In the genomic region with DNA sequence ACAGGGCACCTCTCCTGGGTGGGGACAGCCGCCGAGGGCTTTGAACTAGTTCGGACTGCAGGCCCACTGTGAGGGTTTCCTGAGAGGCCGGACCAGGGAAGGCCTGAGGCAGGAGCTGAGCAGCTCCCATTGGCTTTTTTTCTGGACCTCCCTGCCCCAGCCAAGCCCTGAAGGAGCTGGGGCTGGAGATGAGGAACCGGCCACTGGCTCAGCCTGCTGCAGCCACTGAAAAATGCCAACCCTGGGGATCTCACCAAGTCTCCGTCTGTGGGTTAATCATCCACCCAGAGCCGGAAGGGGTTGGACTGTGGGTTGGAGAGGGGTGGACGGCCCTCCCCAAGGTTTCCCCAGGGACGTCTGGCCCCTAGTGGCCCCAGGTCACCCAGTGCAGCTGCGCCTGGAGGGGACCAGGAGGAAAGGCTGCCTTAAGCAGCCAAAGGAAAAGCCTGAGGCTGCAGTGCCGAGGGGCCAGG, we compare ENCODE assay signal across 10 cellular contexts. TPM values are rescaled to one million over a fixed set of nuclear protein-coding genes. Genes with fewer than 3 reads are reported as not detected.
A peak's percentile ranks its signal among the peaks of the same experiment; 100 is the strongest.
DNase-seq lines count a peak whose midpoint lies in the region; ATAC-seq, FAIRE-seq and TF ChIP-seq lines count a peak whose summit lies in the region.
"Had no signal": no experiment of that assay in that cellular context is flagged by ENCODE, and none has a peak within 500 bp of the region (broad histone marks: within the 10 kb centered on the region; RNA-seq: fewer than 3 reads in every experiment).

No MANE protein-coding gene starts in this region.

- no peak overlapping the region for H3K27ac ChIP-seq in upper lobe of right lung
- no peak overlapping the region for H3K27ac ChIP-seq in uterus

- peaks cover 2% of the 10 kb centered on the region for H3K4me1 Mint-ChIP-seq in activated T-helper 2 cell treated with anti-CD3 and anti-CD28 coated beads, Interferon-gamma antibody, Interleukin-2, Interleukin-4, amounts not matched to agents 10 μg/mL and 5 μg/mL and 100 μg/mL, durations not matched to agents 14 hours and 24 hours and 36 hours (ENCODE audit: low read depth)

- no peak overlapping the region for H3K4me3 Mint-ChIP-seq in activated T-helper 2 cell treated with anti-CD3 and anti-CD28 coated beads, Interferon-gamma antibody, Interleukin-2, Interleukin-4, amounts not matched to agents 10 μg/mL and 5 μg/mL and 100 μg/mL, durations not matched to agents 14 hours and 24 hours and 36 hours (ENCODE audit: low read depth)
- H3K4me3 Mint-ChIP-seq: T-helper 17 cell had no signal

- H3K27me3 ChIP-seq in upper lobe of right lung (no peaks in the 10 kb centered on the region), uterus (no peaks in the 10 kb centered on the region)

- intact Hi-C loops in Right ventricle myocardium superior (cut with DNase I) (no loop called here), left cardiac atrium (cut with DNase I) (no loop called here), upper lobe of right lung (cut with DNase I) (no loop called here), uterus (cut with DNase I; ENCODE audit: low total_unique reads) (no loop called here)
- intact Hi-C loops in activated T-helper 2 cell treated with anti-CD3 and anti-CD28 coated beads, Interferon-gamma antibody, Interleukin-2, Interleukin-4, amounts not matched to agents 10 μg/mL and 5 μg/mL and 100 μg/mL, durations not matched to agents 14 hours and 24 hours and 36 hours (cut with micrococcal nuclease), result no loop called here

- no peak for FAIRE-seq in frontal cortex (lab: Jason Lieb, UNC)

- no peaks in the 10 kb centered on the region for H3K9me3 Mint-ChIP-seq in activated T-helper 2 cell treated with anti-CD3 and anti-CD28 coated beads, Interferon-gamma antibody, Interleukin-2, Interleukin-4, amounts not matched to agents 10 μg/mL and 5 μg/mL and 100 μg/mL, durations not matched to agents 14 hours and 24 hours and 36 hours

- no peak for TF ChIP-seq POLR2A in uterus (IDR thresholded peaks at IDR 0.05)

- peaks cover 7% of the 10 kb centered on the region for H3K27me3 Mint-ChIP-seq in activated T-helper 2 cell treated with anti-CD3 and anti-CD28 coated beads, Interferon-gamma antibody, Interleukin-2, Interleukin-4, amounts not matched to agents 10 μg/mL and 5 μg/mL and 100 μg/mL, durations not matched to agents 14 hours and 24 hours and 36 hours (ENCODE audit: low read depth)

- no peaks in the 10 kb centered on the region for H3K36me3 Mint-ChIP-seq in activated T-helper 2 cell treated with anti-CD3 and anti-CD28 coated beads, Interferon-gamma antibody, Interleukin-2, Interleukin-4, amounts not matched to agents 10 μg/mL and 5 μg/mL and 100 μg/mL, durations not matched to agents 14 hours and 24 hours and 36 hours (ENCODE audit: low read depth)

- H3K27ac Mint-ChIP-seq in activated T-helper 2 cell treated with anti-CD3 and anti-CD28 coated beads, Interferon-gamma antibody, Interleukin-2, Interleukin-4, amounts not matched to agents 10 μg/mL and 5 μg/mL and 100 μg/mL, durations not matched to agents 14 hours and 24 hours and 36 hours, result no peak overlapping the region
- H3K27ac Mint-ChIP-seq: T-helper 17 cell had no signal

- no peak for ATAC-seq in Right ventricle myocardium superior (ENCODE audit: poor library complexity)
- ATAC-seq in left cardiac atrium, result no peak
- peak; percentile 29 for ATAC-seq in upper lobe of right lung
- ATAC-seq: T-helper 17 cell had no signal

- TF ChIP-seq CTCF in upper lobe of right lung (IDR thresholded peaks at IDR 0.05) (no peak), uterus (IDR thresholded peaks at IDR 0.05) (no peak)

- H3K4me1 ChIP-seq in upper lobe of right lung (peaks cover 48% of the 10 kb centered on the region), uterus (peaks cover 4 to 33% of the 10 kb centered on the region in 2 donors)

- H3K4me3 ChIP-seq in upper lobe of right lung (no peak overlapping the region), uterus (no peak overlapping the region)

- peak; percentile 19 for DNase-seq in Right ventricle myocardium superior
- no peak for DNase-seq in left cardiac atrium
- DNase-seq in HuH-7 (ENCODE audit: low spot score), result peak; percentile 97
- DNase-seq in frontal cortex (ENCODE audit: low spot score in 2 of 2), result peak; percentile 20 to 29
- DNase-seq in upper lobe of right lung, result peak; percentile 82
- no peak for DNase-seq in uterus
- DNase-seq in activated T-helper 2 cell treated with anti-CD3 and anti-CD28 coated beads, Interferon-gamma antibody, Interleukin-2, Interleukin-4, amounts not matched to agents 10 μg/mL and 5 μg/mL and 100 μg/mL, durations not matched to agents 14 hours and 24 hours and 36 hours (ENCODE audit: low spot score), result no peak
- DNase-seq in NCI-H2196 (lab: John Stamatoyannopoulos, UW; ENCODE audit: unreplicated experiment), result no peak
- DNase-seq: NCI-H2171 treated with DMSO at 0.1 percent for 48 hours, T-helper 17 cell had no signal

- H3K36me3 ChIP-seq in upper lobe of right lung (no peaks in the 10 kb centered on the region), uterus (no peaks in the 10 kb centered on the region)

- H3K9me3 ChIP-seq in upper lobe of right lung, result no peaks in the 10 kb centered on the region
- H3K9me3 ChIP-seq in uterus, result no peaks in the 10 kb centered on the region

RNA-seq across cellular contexts. Expression of a gene that starts 2.5 kb away (rescaled TPM):
- total RNA-seq in Right ventricle myocardium superior (17.1 TPM), left cardiac atrium (10 to 100 TPM; 24.9 to 66.4 TPM), frontal cortex (2.9 TPM), upper lobe of right lung (87.4 TPM), uterus (10 to 100 TPM; 15.6 to 67.1 (median 47.1) TPM)
- total RNA-seq in activated T-helper 2 cell treated with anti-CD3 and anti-CD28 coated beads, Interferon-gamma antibody, Interleukin-2, Interleukin-4, amounts not matched to agents 10 μg/mL and 5 μg/mL and 100 μg/mL, durations not matched to agents 14 hours and 24 hours and 36 hours, result 4.0 and 4.7 TPM in 2 replicates
- total RNA-seq: T-helper 17 cell had no signal

RNA-seq across cellular contexts. Expression of a gene that starts 11.5 kb away (rescaled TPM):
- total RNA-seq in Right ventricle myocardium superior, result 0.94 TPM
- total RNA-seq in left cardiac atrium, result 1 to 10 TPM; 1.7 to 2.4 TPM
- not detected for total RNA-seq in frontal cortex
- total RNA-seq in upper lobe of right lung, result 10.4 TPM
- 1 to 10 TPM in 2 of 4 donors, under 1 TPM in 1, not detected in 1; 0.77 to 3.8 (median 1.7) TPM for total RNA-seq in uterus
- total RNA-seq in activated T-helper 2 cell treated with anti-CD3 and anti-CD28 coated beads, Interferon-gamma antibody, Interleukin-2, Interleukin-4, amounts not matched to agents 10 μg/mL and 5 μg/mL and 100 μg/mL, durations not matched to agents 14 hours and 24 hours and 36 hours, result 0.53 and 0.62 TPM in 2 replicates

RNA-seq across cellular contexts. Expression of a gene that starts 16.9 kb away (rescaled TPM):
- total RNA-seq in Right ventricle myocardium superior (1.8 TPM), left cardiac atrium (1 to 10 TPM; 2.2 to 3.0 TPM), frontal cortex (1.2 TPM), upper lobe of right lung (21.5 TPM), uterus (10 to 100 TPM in 2 of 4 donors, 1 to 10 TPM in 2; 1.3 to 20.0 (median 6.7) TPM)
- not detected in 2 replicates for total RNA-seq in activated T-helper 2 cell treated with anti-CD3 and anti-CD28 coated beads, Interferon-gamma antibody, Interleukin-2, Interleukin-4, amounts not matched to agents 10 μg/mL and 5 μg/mL and 100 μg/mL, durations not matched to agents 14 hours and 24 hours and 36 hours
- total RNA-seq: T-helper 17 cell had no signal

RNA-seq across cellular contexts. Expression of a gene that starts 30.8 kb away (rescaled TPM):
- 144 TPM for total RNA-seq in Right ventricle myocardium superior
- 100 to 1,000 TPM; 112 to 134 TPM for total RNA-seq in left cardiac atrium
- 54.6 TPM for total RNA-seq in frontal cortex
- 80.7 TPM for total RNA-seq in upper lobe of right lung
- 100 to 1,000 TPM in 1 of 4 donors, 10 to 100 TPM in 3; 34.3 to 114 (median 65.1) TPM for total RNA-seq in uterus
- 143 and 154 TPM in 2 replicates for total RNA-seq in activated T-helper 2 cell treated with anti-CD3 and anti-CD28 coated beads, Interferon-gamma antibody, Interleukin-2, Interleukin-4, amounts not matched to agents 10 μg/mL and 5 μg/mL and 100 μg/mL, durations not matched to agents 14 hours and 24 hours and 36 hours

RNA-seq across cellular contexts. Expression of a gene that starts 33.6 kb away (rescaled TPM):
- 7.9 TPM for total RNA-seq in Right ventricle myocardium superior
- 1 to 10 TPM; 6.9 to 7.3 TPM for total RNA-seq in left cardiac atrium
- total RNA-seq in frontal cortex, result 10.6 TPM
- total RNA-seq in upper lobe of right lung, result 24.3 TPM
- total RNA-seq in uterus, result 10 to 100 TPM in 3 of 4 donors, 1 to 10 TPM in 1; 2.1 to 20.5 (median 17.8) TPM
- total RNA-seq in activated T-helper 2 cell treated with anti-CD3 and anti-CD28 coated beads, Interferon-gamma antibody, Interleukin-2, Interleukin-4, amounts not matched to agents 10 μg/mL and 5 μg/mL and 100 μg/mL, durations not matched to agents 14 hours and 24 hours and 36 hours, result 68.0 and 70.9 TPM in 2 replicates

Comparison
In these comparisons a context has a peak if more than half of its experiments do, and no peak if none do; other contexts are left out.
1. DNase-seq: peak in Right ventricle myocardium superior (single experiment), HuH-7 (single experiment), frontal cortex (2 of 2) and upper lobe of right lung (single experiment); none in left cardiac atrium (single experiment), uterus (0 of 2), activated T-helper 2 cell treated with anti-CD3 and anti-CD28 coated beads, Interferon-gamma antibody, Interleukin-2, Interleukin-4, amounts not matched to agents 10 μg/mL and 5 μg/mL and 100 μg/mL, durations not matched to agents 14 hours and 24 hours and 36 hours (single experiment) and NCI-H2196 (single experiment).